Comparison of ENCODE assay signal across 1 cellular context in the genomic region with DNA sequence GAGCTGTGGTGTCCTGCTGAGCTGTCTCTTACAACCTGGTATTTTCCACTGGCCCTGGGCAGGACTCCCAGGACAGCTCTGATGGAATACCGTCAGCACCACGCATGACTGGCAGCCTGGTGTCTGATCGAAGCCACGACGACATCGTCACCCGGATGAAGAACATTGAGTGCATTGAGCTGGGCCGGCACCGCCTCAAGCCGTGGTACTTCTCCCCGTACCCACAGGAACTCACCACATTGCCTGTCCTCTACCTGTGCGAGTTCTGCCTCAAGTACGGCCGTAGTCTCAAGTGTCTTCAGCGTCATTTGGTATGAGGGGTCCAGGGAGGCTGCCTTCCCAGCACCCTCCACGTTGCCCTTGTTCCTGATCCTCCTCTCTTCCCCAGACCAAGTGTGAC.
A peak's percentile ranks its signal among the peaks of the same experiment; 100 is the strongest.
TF ChIP-seq lines count a peak whose summit lies in the region.

No MANE protein-coding gene starts in this region.

TF ChIP-seq in K562, 482 proteins besides CTCF, POLR2A, EP300 and RAD21:
- TF ChIP-seq, protein P1, sequence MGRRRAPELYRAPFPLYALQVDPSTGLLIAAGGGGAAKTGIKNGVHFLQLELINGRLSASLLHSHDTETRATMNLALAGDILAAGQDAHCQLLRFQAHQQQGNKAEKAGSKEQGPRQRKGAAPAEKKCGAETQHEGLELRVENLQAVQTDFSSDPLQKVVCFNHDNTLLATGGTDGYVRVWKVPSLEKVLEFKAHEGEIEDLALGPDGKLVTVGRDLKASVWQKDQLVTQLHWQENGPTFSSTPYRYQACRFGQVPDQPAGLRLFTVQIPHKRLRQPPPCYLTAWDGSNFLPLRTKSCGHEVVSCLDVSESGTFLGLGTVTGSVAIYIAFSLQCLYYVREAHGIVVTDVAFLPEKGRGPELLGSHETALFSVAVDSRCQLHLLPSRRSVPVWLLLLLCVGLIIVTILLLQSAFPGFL (CRISPR knock-in tag; IDR thresholded peaks at IDR 0.05) = no peak
- TF ChIP-seq ZNF57 (CRISPR knock-in tag; IDR thresholded peaks at IDR 0.05) (no peak), POLR2G (IDR thresholded peaks at IDR 0.05; ENCODE audit: low read depth, low read length) (peak; percentile 48), MYBL2 (IDR thresholded peaks at IDR 0.05; ENCODE audit: low read depth) (no peak), MYBL2 (CRISPR knock-in tag; IDR thresholded peaks at IDR 0.05; ENCODE audit: borderline replicate concordance) (no peak), POLR3A (IDR thresholded peaks at IDR 0.05; ENCODE audit: borderline replicate concordance, extremely low read depth, insufficient read depth, insufficient read length) (no peak)
- TF ChIP-seq, protein P2, sequence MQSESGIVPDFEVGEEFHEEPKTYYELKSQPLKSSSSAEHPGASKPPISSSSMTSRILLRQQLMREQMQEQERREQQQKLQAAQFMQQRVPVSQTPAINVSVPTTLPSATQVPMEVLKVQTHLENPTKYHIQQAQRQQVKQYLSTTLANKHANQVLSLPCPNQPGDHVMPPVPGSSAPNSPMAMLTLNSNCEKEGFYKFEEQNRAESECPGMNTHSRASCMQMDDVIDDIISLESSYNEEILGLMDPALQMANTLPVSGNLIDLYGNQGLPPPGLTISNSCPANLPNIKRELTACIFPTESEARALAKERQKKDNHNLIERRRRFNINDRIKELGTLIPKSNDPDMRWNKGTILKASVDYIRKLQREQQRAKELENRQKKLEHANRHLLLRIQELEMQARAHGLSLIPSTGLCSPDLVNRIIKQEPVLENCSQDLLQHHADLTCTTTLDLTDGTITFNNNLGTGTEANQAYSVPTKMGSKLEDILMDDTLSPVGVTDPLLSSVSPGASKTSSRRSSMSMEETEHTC (IDR thresholded peaks at IDR 0.05) = no peak
